8 cellular contexts compared by ENCODE assay signal in the genomic region with DNA sequence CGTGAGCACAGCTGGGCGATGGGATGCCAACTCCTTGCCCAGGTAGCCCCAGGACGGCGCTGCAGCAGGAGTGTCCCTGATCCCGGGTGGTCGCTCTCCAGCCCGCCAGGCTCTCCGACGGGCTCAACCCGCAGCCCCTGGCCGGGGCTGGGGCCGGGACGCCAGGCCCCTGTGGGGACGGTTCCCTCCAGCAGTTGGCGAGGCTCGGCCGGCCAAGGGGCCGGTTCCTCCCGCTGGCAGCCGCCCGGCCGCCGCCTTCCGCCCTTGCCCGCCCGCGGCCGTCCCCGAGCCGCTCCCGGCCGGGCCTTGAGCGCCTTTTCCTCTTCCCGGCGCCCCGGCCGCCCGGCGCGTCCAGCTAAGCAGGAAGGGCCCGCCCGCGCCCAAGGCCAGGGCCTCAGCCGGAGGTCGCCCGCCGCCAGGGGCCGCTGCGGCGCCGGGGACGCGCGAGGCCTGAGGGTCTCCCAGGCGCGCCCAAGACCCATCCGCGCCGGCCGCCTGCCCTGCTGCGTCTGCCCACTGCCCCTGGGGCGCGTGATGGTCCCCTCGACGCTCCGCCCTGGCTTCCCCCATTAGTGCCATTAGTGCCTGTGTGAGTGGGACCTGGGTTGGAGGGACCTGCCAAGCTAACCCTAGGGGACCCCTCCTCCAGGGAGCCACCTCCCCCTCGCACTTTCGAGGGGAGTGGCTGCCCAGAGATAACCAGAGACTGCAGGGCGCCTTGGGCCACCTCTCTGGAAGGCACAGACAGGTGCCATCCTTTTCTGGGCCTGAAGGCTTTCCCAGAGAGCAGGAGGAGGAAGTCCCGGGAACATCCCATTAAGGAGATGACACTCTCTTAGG.
A peak's percentile ranks its signal among the peaks of the same experiment; 100 is the strongest.
DNase-seq lines count a peak whose midpoint lies in the region; ATAC-seq and TF ChIP-seq lines count a peak whose summit lies in the region.

No MANE protein-coding gene starts in this region.

- H2AFZ ChIP-seq in fibroblast of lung (ENCODE audit: low read length) (no peak overlapping the region), osteoblast (ENCODE audit: low read length) (peak overlapping the region; percentile 78)

- H3K4me3 ChIP-seq in fibroblast of lung (replicated peaks in 1 of 4; ENCODE audit: control extremely low read depth in 1 of 4, insufficient read depth in 1 of 4, low read depth in 3 of 4, low read length in 4 of 4) (no peak overlapping the region), osteoblast (ENCODE audit: insufficient read depth, low read length) (peak overlapping the region; percentile 47)

- TF ChIP-seq CTCF in fibroblast of lung (conservative IDR thresholded peaks at IDR 0.05 in 1 of 2, IDR thresholded peaks at IDR 0.05 in 1 of 2; ENCODE audit: low read depth in 1 of 2, low read length in 2 of 2) (peak; percentile 11 to 16), osteoblast (IDR thresholded peaks at IDR 0.05; ENCODE audit: extremely low read depth, low read depth, low read length) (peak; percentile 30)

- H3K4me2 ChIP-seq in fibroblast of lung (ENCODE audit: extremely low read depth, insufficient read depth, low read length) (peak overlapping the region; percentile 5), osteoblast (ENCODE audit: insufficient read depth, low read length) (peak overlapping the region; percentile 45)

- H3K4me1 ChIP-seq in fibroblast of lung (ENCODE audit: control insufficient read depth, extremely low read depth, insufficient read depth, low read length) (no peaks in the 10 kb centered on the region), osteoblast (ENCODE audit: insufficient read depth, low read length) (no peaks in the 10 kb centered on the region)

- H3K9me3 ChIP-seq in fibroblast of lung (ENCODE audit: control insufficient read depth, insufficient read depth, low read depth, low read length): no peaks in the 10 kb centered on the region
- no peaks in the 10 kb centered on the region for H3K9me3 ChIP-seq in osteoblast (ENCODE audit: low read depth, low read length)

- H3K27me3 ChIP-seq in fibroblast of lung (ENCODE audit: control insufficient read depth, insufficient read depth, low read length): no peaks in the 10 kb centered on the region
- H3K27me3 ChIP-seq in osteoblast (ENCODE audit: insufficient read depth, low read length): peaks cover 7% of the 10 kb centered on the region

- H3K79me2 ChIP-seq in fibroblast of lung (ENCODE audit: control insufficient read depth, insufficient read depth, low read length) (no peaks in the 10 kb centered on the region), osteoblast (ENCODE audit: insufficient read depth, low read length) (no peaks in the 10 kb centered on the region)

- peak in 4 of 6 experiments; percentile 9 to 32 (median 17) for DNase-seq in stimulated activated naive CD4-positive, alpha-beta T cell (lab: John Stamatoyannopoulos, UW)
- no peak for DNase-seq in stimulated activated naive CD4-positive, alpha-beta T cell treated with Interleukin-2 at 50 U/mL for 16 hours (lab: John Stamatoyannopoulos, UW)
- peak; percentile 18 for DNase-seq in activated CD4-positive, alpha-beta T cell treated with anti-CD3 and anti-CD28 coated beads, Interleukin-2, amount 50 U/mL, for 1 hour
- DNase-seq in fibroblast of lung (ENCODE audit: low read depth in 2 of 2): peak; percentile 32 to 41
- peak; percentile 99 for DNase-seq in osteoblast (ENCODE audit: insufficient read length, low spot score, missing footprints)
- no peak for DNase-seq in NCI-H345 treated with DMSO at 0.1 percent for 48 hours (lab: John Stamatoyannopoulos, UW; ENCODE audit: unreplicated experiment)
- DNase-seq in NCI-H2171 (lab: John Stamatoyannopoulos, UW): no peak

- no peaks in the 10 kb centered on the region for H4K20me1 ChIP-seq in fibroblast of lung (ENCODE audit: control insufficient read depth, extremely low read depth, insufficient read depth, low read length)
- H4K20me1 ChIP-seq in osteoblast (ENCODE audit: insufficient read depth, low read length): no peaks in the 10 kb centered on the region

- no peak overlapping the region for H3K27ac ChIP-seq in fibroblast of lung (ENCODE audit: insufficient read depth, low read length)
- H3K27ac ChIP-seq in osteoblast (ENCODE audit: low read depth, low read length): no peak overlapping the region

- H3K36me3 ChIP-seq in fibroblast of lung (ENCODE audit: control insufficient read depth, insufficient read depth, low read length) (no peaks in the 10 kb centered on the region), osteoblast (ENCODE audit: insufficient read depth, low read length) (no peaks in the 10 kb centered on the region)

- ATAC-seq in GM18498 (IDR thresholded peaks at IDR 0.05; ENCODE audit: unreplicated experiment): no peak

- H3K9ac ChIP-seq in fibroblast of lung (ENCODE audit: insufficient read depth, low read length): no peak overlapping the region

Comparison
In these comparisons a context has a peak if more than half of its experiments do, and no peak if none do; other contexts are left out.
1. DNase-seq: peak in stimulated activated naive CD4-positive, alpha-beta T cell (4 of 6), activated CD4-positive, alpha-beta T cell treated with anti-CD3 and anti-CD28 coated beads, Interleukin-2, amount 50 U/mL, for 1 hour (single experiment), fibroblast of lung (2 of 2) and osteoblast (single experiment); none in stimulated activated naive CD4-positive, alpha-beta T cell treated with Interleukin-2 at 50 U/mL for 16 hours (single experiment), NCI-H345 treated with DMSO at 0.1 percent for 48 hours (single experiment) and NCI-H2171 (single experiment).